ENCODE assay signal across 1 cellular context in genomic region chr4:1046581-1047011, GRCh38.
TF ChIP-seq lines count a peak whose summit lies in the region.

No MANE protein-coding gene starts in this region.

TF ChIP-seq in K562, 482 proteins besides CTCF, POLR2A, EP300 and RAD21:
- peak; percentile 89 for TF ChIP-seq PRPF4 (IDR thresholded peaks at IDR 0.05; ENCODE audit: insufficient read depth, low read depth, low read length, poor library complexity, severe bottlenecking)
TF ChIP-seq in K562: peak in this region for 1; not testable (repeated sequence) for 481.
